ENCODE assay signal across 8 cellular contexts in the genomic region with DNA sequence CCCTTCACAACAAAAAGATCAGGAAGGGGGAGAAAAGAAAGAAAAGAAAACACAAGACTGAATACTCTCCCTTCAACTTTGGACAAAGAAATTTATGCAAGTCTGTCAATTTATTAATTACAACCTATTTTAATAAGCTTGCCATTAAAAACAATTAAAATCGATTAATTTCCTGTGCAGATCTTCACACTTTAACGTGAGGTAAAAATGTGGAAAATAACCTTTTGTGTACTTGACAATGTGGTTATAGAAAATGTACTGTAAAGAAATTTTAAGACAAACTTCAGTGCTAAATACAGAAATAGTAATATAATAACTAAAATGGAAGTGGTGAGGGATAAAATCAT. TPM values are rescaled to one million over a fixed set of nuclear protein-coding genes. Genes with fewer than 3 reads are reported as not detected.
DNase-seq lines count a peak whose midpoint lies in the region; ATAC-seq and FAIRE-seq lines count a peak whose summit lies in the region.

No MANE protein-coding gene starts in this region.

- ATAC-seq in activated CD8-positive, alpha-beta memory T cell treated with anti-CD3 and anti-CD28 coated beads, Interleukin-2, amount 10 ng/mL, durations not matched to agents 7 days and 5 days, result no peak
- no peak for ATAC-seq in stimulated activated effector memory CD8-positive, alpha-beta T cell treated with anti-CD3 and anti-CD28 coated beads, Interleukin-12 subunit alpha, Interleukin-12 subunit beta, amount 100 ng/mL, for 72 hours
- no peak for ATAC-seq in HG03039 (IDR thresholded peaks at IDR 0.05; ENCODE audit: unreplicated experiment)

- no peak for DNase-seq in activated CD8-positive, alpha-beta memory T cell treated with anti-CD3 and anti-CD28 coated beads, Interleukin-2, amount 10 ng/mL, durations not matched to agents 7 days and 5 days
- DNase-seq in activated CD8-positive, alpha-beta memory T cell treated with anti-CD3 and anti-CD28 coated beads, Interleukin-2, amount 50 U/mL, for 4 hours, result no peak
- DNase-seq in frontal cortex (ENCODE audit: low spot score in 2 of 2) (no peak), DMS153 (lab: John Stamatoyannopoulos, UW) (no peak), NCI-H226 (no peak)
- no peak for DNase-seq in stimulated activated effector memory CD8-positive, alpha-beta T cell treated with anti-CD3 and anti-CD28 coated beads, Interleukin-12 subunit alpha, Interleukin-12 subunit beta, amount 100 ng/mL, for 72 hours (ENCODE audit: low spot score in 2 of 2)

- H3K9me3 Mint-ChIP-seq in activated CD8-positive, alpha-beta memory T cell treated with anti-CD3 and anti-CD28 coated beads, Interleukin-2, amount 10 ng/mL, durations not matched to agents 7 days and 5 days (ENCODE audit: low read depth), result no peaks in the 10 kb centered on the region
- no peaks in the 10 kb centered on the region for H3K9me3 Mint-ChIP-seq in stimulated activated effector memory CD8-positive, alpha-beta T cell treated with anti-CD3 and anti-CD28 coated beads, Interleukin-12 subunit alpha, Interleukin-12 subunit beta, amount 100 ng/mL, for 72 hours

- peaks cover 12% of the 10 kb centered on the region for H3K36me3 Mint-ChIP-seq in activated CD8-positive, alpha-beta memory T cell treated with anti-CD3 and anti-CD28 coated beads, Interleukin-2, amount 10 ng/mL, durations not matched to agents 7 days and 5 days
- H3K36me3 Mint-ChIP-seq in stimulated activated effector memory CD8-positive, alpha-beta T cell treated with anti-CD3 and anti-CD28 coated beads, Interleukin-12 subunit alpha, Interleukin-12 subunit beta, amount 100 ng/mL, for 72 hours, result peaks cover 30% of the 10 kb centered on the region

- peaks cover 20% of the 10 kb centered on the region for H3K4me1 Mint-ChIP-seq in activated CD8-positive, alpha-beta memory T cell treated with anti-CD3 and anti-CD28 coated beads, Interleukin-2, amount 10 ng/mL, durations not matched to agents 7 days and 5 days
- H3K4me1 Mint-ChIP-seq in stimulated activated effector memory CD8-positive, alpha-beta T cell treated with anti-CD3 and anti-CD28 coated beads, Interleukin-12 subunit alpha, Interleukin-12 subunit beta, amount 100 ng/mL, for 72 hours, result peaks cover 33% of the 10 kb centered on the region

- H3K27ac Mint-ChIP-seq in activated CD8-positive, alpha-beta memory T cell treated with anti-CD3 and anti-CD28 coated beads, Interleukin-2, amount 10 ng/mL, durations not matched to agents 7 days and 5 days, result peak overlapping the region; percentile 50
- peak overlapping the region; percentile 95 for H3K27ac Mint-ChIP-seq in stimulated activated effector memory CD8-positive, alpha-beta T cell treated with anti-CD3 and anti-CD28 coated beads, Interleukin-12 subunit alpha, Interleukin-12 subunit beta, amount 100 ng/mL, for 72 hours

- FAIRE-seq in TTC549 (lab: Jason Lieb, UNC) (peak; percentile 79), frontal cortex (lab: Jason Lieb, UNC) (peak; percentile 70)

- peaks cover 2% of the 10 kb centered on the region for H3K27me3 Mint-ChIP-seq in activated CD8-positive, alpha-beta memory T cell treated with anti-CD3 and anti-CD28 coated beads, Interleukin-2, amount 10 ng/mL, durations not matched to agents 7 days and 5 days

- peak overlapping the region; percentile 100 for H3K4me3 Mint-ChIP-seq in activated CD8-positive, alpha-beta memory T cell treated with anti-CD3 and anti-CD28 coated beads, Interleukin-2, amount 10 ng/mL, durations not matched to agents 7 days and 5 days
- H3K4me3 Mint-ChIP-seq in stimulated activated effector memory CD8-positive, alpha-beta T cell treated with anti-CD3 and anti-CD28 coated beads, Interleukin-12 subunit alpha, Interleukin-12 subunit beta, amount 100 ng/mL, for 72 hours, result peak overlapping the region; percentile 89

- CTCF ChIA-PET in activated CD8-positive, alpha-beta memory T cell treated with anti-CD3 and anti-CD28 coated beads, Interleukin-2, amount 10 ng/mL, durations not matched to agents 7 days and 5 days (lab: Charles Lee), result interaction anchor here (0.7 to 4.3 kb wide), 28 partner anchors 10 to 628 kb away, joined by 3 to 52 read pairs (median 4); a partner anchor contains a TSS

RNA-seq across cellular contexts. Expression of a gene that starts 2.7 kb away (rescaled TPM):
- total RNA-seq in activated CD8-positive, alpha-beta memory T cell treated with anti-CD3 and anti-CD28 coated beads, Interleukin-2, amount 10 ng/mL, durations not matched to agents 7 days and 5 days, result 10 to 100 TPM; 55.9 to 56.4 TPM
- 125 TPM for total RNA-seq in frontal cortex

RNA-seq across cellular contexts. Expression of a gene that starts 59.1 kb away (rescaled TPM):
- total RNA-seq in activated CD8-positive, alpha-beta memory T cell treated with anti-CD3 and anti-CD28 coated beads, Interleukin-2, amount 10 ng/mL, durations not matched to agents 7 days and 5 days, result 10 to 100 TPM; 32.7 to 37.7 TPM
- total RNA-seq in frontal cortex, result 237 TPM
